Comparison of ENCODE assay signal across 8 cellular contexts in the genomic region with DNA sequence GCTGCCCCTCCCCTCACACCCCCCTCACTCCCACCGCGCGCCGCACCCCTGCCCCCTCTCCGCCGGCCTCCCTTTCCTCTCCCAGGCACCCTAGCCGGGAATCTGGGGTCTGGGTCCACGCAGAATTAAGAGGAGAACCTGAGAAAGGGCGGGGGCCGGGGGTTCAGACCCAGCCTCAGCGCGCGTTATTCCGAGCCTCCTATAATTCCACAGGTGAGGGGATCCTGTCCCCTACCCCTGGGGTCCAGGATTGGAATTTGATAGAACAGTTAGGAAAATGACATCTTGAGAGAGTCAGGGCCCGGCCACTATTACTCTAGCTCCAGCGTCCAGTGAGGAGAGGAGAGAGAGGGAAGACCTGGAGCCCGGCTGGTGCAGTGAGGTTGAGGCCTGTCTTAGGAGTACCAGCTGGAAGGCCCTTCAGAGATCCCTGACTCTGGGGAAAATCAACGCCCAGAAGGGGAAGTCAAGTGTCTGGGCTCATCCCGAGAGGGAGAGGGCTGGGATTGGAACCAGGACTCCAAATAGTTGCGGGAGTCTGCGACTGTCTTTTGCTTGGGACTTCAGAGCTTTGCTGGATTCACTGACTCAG. TPM values are rescaled to one million over a fixed set of nuclear protein-coding genes. Genes with fewer than 3 reads are reported as not detected.
A peak's percentile ranks its signal among the peaks of the same experiment; 100 is the strongest.
DNase-seq lines count a peak whose midpoint lies in the region; FAIRE-seq and TF ChIP-seq lines count a peak whose summit lies in the region.

No MANE protein-coding gene starts in this region.

- H3K4me3 ChIP-seq in GM12864 (ENCODE audit: low read depth, low read length) (peak overlapping the region; percentile 58), SJSA1 (peak overlapping the region; percentile 50), epithelial cell of proximal tubule (ENCODE audit: low read depth, low read length) (peak overlapping the region; percentile 69)

- no peak for FAIRE-seq in D721Med (lab: Jason Lieb, UNC)

- no peaks in the 10 kb centered on the region for H3K36me3 ChIP-seq in SJSA1

- H3K4me3 Mint-ChIP-seq in osteocyte (ENCODE audit: unreplicated experiment) = peak overlapping the region; percentile 54

- H3K27ac ChIP-seq in SJSA1 = peak overlapping the region; percentile 96

- DNase-seq in GM12864 (ENCODE audit: low read depth) = no peak
- peak in 1 of 2 experiments; percentile 45 for DNase-seq in SJSA1 (ENCODE audit: low read depth in 1 of 2, low spot score in 2 of 2)
- no peak for DNase-seq in epithelial cell of proximal tubule (ENCODE audit: low read depth)
- no peak for DNase-seq in osteocyte (ENCODE audit: extremely low spot score, unreplicated experiment)
- no peak for DNase-seq in D721Med (ENCODE audit: insufficient read length, low spot score)
- no peak for DNase-seq in kidney glomerular epithelial cell (lab: John Stamatoyannopoulos, UW)
- no peak for DNase-seq in stimulated activated CD4-positive, alpha-beta T cell treated with anti-CD3 and anti-CD28 coated beads, Interleukin-4, amount 100 ng/mL, for 1 hour
- DNase-seq in SW 1271 (lab: John Stamatoyannopoulos, UW) = no peak

- H3K4me1 Mint-ChIP-seq in osteocyte (ENCODE audit: unreplicated experiment) = peaks cover 14% of the 10 kb centered on the region

- no peaks in the 10 kb centered on the region for H3K9me3 Mint-ChIP-seq in osteocyte (ENCODE audit: unreplicated experiment)

- no peaks in the 10 kb centered on the region for H3K36me3 Mint-ChIP-seq in osteocyte (ENCODE audit: unreplicated experiment)

- 0 out of 2 replicates have a peak, but pooled peaks cover 4% of the 10 kb centered on the region for H3K9me3 ChIP-seq in SJSA1 (replicated peaks)

- peak overlapping the region; percentile 63 for H3K27ac Mint-ChIP-seq in osteocyte (ENCODE audit: unreplicated experiment)

- H3K27me3 ChIP-seq in SJSA1 (replicated peaks) = no peaks in the 10 kb centered on the region

- TF ChIP-seq CTCF in GM12864 (IDR thresholded peaks at IDR 0.05; ENCODE audit: low read depth, low read length, missing control alignments) (no peak), epithelial cell of proximal tubule (conservative IDR thresholded peaks at IDR 0.05; ENCODE audit: low read depth, low read length) (no peak), osteocyte (IDR thresholded peaks at IDR 0.05) (no peak), D721Med (IDR thresholded peaks at IDR 0.05; ENCODE audit: insufficient read depth, missing control alignments) (no peak)

- peaks cover 60% of the 10 kb centered on the region for H3K4me1 ChIP-seq in SJSA1 (replicated peaks)

- H3K27me3 Mint-ChIP-seq in osteocyte (ENCODE audit: unreplicated experiment) = peaks cover 36% of the 10 kb centered on the region

RNA-seq across cellular contexts. Expression of a gene that starts 17.3 kb away (rescaled TPM):
- total RNA-seq in SJSA1 (2014; rRNA removed; shearing (Covaris generic)) = not detected in 2 replicates
- total RNA-seq in epithelial cell of proximal tubule (20.1 and 42.0 TPM in 2 replicates), osteocyte (0.94 and 1.2 TPM in 2 replicates)

RNA-seq across cellular contexts. Expression of a gene that starts 24.7 kb away (rescaled TPM):
- total RNA-seq in SJSA1 (2014; rRNA removed; shearing (Covaris generic)) = 53.3 and 99.4 TPM in 2 replicates
- total RNA-seq in epithelial cell of proximal tubule (64.0 and 95.7 TPM in 2 replicates), osteocyte (48.4 and 52.7 TPM in 2 replicates)

RNA-seq across cellular contexts. Expression of a gene that starts 55.2 kb away (rescaled TPM):
- total RNA-seq in SJSA1 (2014; rRNA removed; shearing (Covaris generic)) = 16.7 and 26.8 TPM in 2 replicates
- total RNA-seq in epithelial cell of proximal tubule = 29.4 and 53.3 TPM in 2 replicates
- 66.2 and 69.9 TPM in 2 replicates for total RNA-seq in osteocyte
